11 cellular contexts compared by ENCODE assay signal in the genomic region with DNA sequence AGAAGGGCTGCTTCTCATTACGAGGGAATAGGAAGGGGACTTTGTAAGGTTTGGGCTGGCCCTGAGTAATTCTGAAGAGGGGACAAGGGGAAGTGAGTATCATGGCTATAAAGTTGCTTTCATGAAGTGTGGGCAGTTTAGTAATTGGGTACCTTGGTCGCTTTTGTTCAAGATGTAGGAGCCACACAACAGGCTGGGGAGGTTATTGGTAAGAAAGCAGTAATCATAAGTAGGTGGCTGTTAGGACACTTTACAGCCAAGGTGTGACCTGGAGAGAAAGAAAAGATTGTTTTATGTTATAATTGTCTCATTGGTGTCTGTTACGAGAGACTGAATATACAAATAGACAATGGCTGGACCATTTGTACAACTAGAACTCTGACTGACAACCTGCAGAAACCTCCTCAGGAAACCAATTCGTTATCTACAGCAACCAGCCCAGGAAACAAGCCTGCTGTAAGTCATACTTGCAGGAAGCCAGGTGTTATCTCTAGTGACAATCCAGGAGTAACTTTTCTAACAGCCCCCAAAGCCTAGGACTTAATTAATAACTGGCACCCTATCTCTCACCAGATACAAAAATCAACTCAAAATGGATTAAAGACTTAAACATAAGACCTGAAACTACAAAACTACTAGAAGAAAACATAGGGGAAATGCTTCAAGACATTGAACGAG. TPM values are rescaled to one million over a fixed set of nuclear protein-coding genes. Genes with fewer than 3 reads are reported as not detected.
DNase-seq lines count a peak whose midpoint lies in the region; ATAC-seq and TF ChIP-seq lines count a peak whose summit lies in the region.
"Had no signal": no experiment of that assay in that cellular context is flagged by ENCODE, and none has a peak within 500 bp of the region (broad histone marks: within the 10 kb centered on the region; RNA-seq: fewer than 3 reads in every experiment).

No MANE protein-coding gene starts in this region.

- no peak for ATAC-seq in natural killer cell treated with Interleukin-12 subunit alpha and Interleukin-12 subunit beta and Interleukin-15 and Interleukin-18, amount 100 ng/mL, for 72 hours
- ATAC-seq in natural killer cell, result no peak
- no peak for ATAC-seq in activated naive CD8-positive, alpha-beta T cell treated with anti-CD3 and anti-CD28 coated beads, Interleukin-2, amount 50 U/mL, for 24 hours
- ATAC-seq in GM18907 (IDR thresholded peaks at IDR 0.05; ENCODE audit: unreplicated experiment), result no peak
- ATAC-seq in HG03108 (IDR thresholded peaks at IDR 0.05; ENCODE audit: unreplicated experiment), result no peak

- peaks cover 22% of the 10 kb centered on the region for H3K4me1 ChIP-seq in suprapubic skin

- TF ChIP-seq POLR2A in suprapubic skin (IDR thresholded peaks at IDR 0.05), result no peak

- no peaks in the 10 kb centered on the region for H3K36me3 Mint-ChIP-seq in natural killer cell treated with Interleukin-12 subunit alpha and Interleukin-12 subunit beta and Interleukin-15 and Interleukin-18, amount 100 ng/mL, for 72 hours
- H3K36me3 Mint-ChIP-seq in natural killer cell, result no peaks in the 10 kb centered on the region
- H3K36me3 Mint-ChIP-seq in activated naive CD8-positive, alpha-beta T cell treated with anti-CD3 and anti-CD28 coated beads, Interleukin-2, amount 50 U/mL, for 24 hours (ENCODE audit: low read depth), result peaks cover 5% of the 10 kb centered on the region

- H3K27ac ChIP-seq in suprapubic skin, result no peak overlapping the region

- no peaks in the 10 kb centered on the region for H3K9me3 ChIP-seq in suprapubic skin

- no peaks in the 10 kb centered on the region for H3K27me3 ChIP-seq in suprapubic skin

- DNase-seq in natural killer cell treated with Interleukin-12 subunit alpha and Interleukin-12 subunit beta and Interleukin-15 and Interleukin-18, amount 100 ng/mL, for 72 hours (ENCODE audit: low spot score), result no peak
- DNase-seq in natural killer cell (no peak), OCI-M1 (lab: John Stamatoyannopoulos, UW) (peak; percentile 75), suprapubic skin (ENCODE audit: low spot score in 2 of 2) (no peak), NCI-H1092 treated with DMSO at 0.1 percent for 48 hours (lab: John Stamatoyannopoulos, UW) (no peak)
- DNase-seq in activated naive CD8-positive, alpha-beta T cell treated with anti-CD3 and anti-CD28 coated beads, Interleukin-2, amount 50 U/mL, for 24 hours, result no peak
- DNase-seq: activated gamma-delta T cell, mesenchymal stem cell, NCI-H446 treated with DMSO at 0.1 percent for 48 hours had no signal

- TF ChIP-seq CTCF in natural killer cell (IDR thresholded peaks at IDR 0.05), result no peak
- TF ChIP-seq CTCF in suprapubic skin (IDR thresholded peaks at IDR 0.05), result no peak

- H3K36me3 ChIP-seq in suprapubic skin, result no peaks in the 10 kb centered on the region

- H3K4me3 ChIP-seq in suprapubic skin, result no peak overlapping the region

- 80% methylated on average over 5 of the region's 5 CpGs for WGBS in suprapubic skin

- no peaks in the 10 kb centered on the region for H3K9me3 Mint-ChIP-seq in natural killer cell treated with Interleukin-12 subunit alpha and Interleukin-12 subunit beta and Interleukin-15 and Interleukin-18, amount 100 ng/mL, for 72 hours
- H3K9me3 Mint-ChIP-seq in natural killer cell, result no peaks in the 10 kb centered on the region
- no peaks in the 10 kb centered on the region for H3K9me3 Mint-ChIP-seq in activated naive CD8-positive, alpha-beta T cell treated with anti-CD3 and anti-CD28 coated beads, Interleukin-2, amount 50 U/mL, for 24 hours

- no peak for TF ChIP-seq EP300 in suprapubic skin (IDR thresholded peaks at IDR 0.05)

- H3K4me3 Mint-ChIP-seq in natural killer cell treated with Interleukin-12 subunit alpha and Interleukin-12 subunit beta and Interleukin-15 and Interleukin-18, amount 100 ng/mL, for 72 hours, result no peak overlapping the region
- H3K4me3 Mint-ChIP-seq in natural killer cell, result no peak overlapping the region
- peak overlapping the region; percentile 32 for H3K4me3 Mint-ChIP-seq in activated naive CD8-positive, alpha-beta T cell treated with anti-CD3 and anti-CD28 coated beads, Interleukin-2, amount 50 U/mL, for 24 hours

- H3K27ac Mint-ChIP-seq in natural killer cell treated with Interleukin-12 subunit alpha and Interleukin-12 subunit beta and Interleukin-15 and Interleukin-18, amount 100 ng/mL, for 72 hours, result peak overlapping the region; percentile 50 to 56
- no peak overlapping the region for H3K27ac Mint-ChIP-seq in natural killer cell
- H3K27ac Mint-ChIP-seq in activated naive CD8-positive, alpha-beta T cell treated with anti-CD3 and anti-CD28 coated beads, Interleukin-2, amount 50 U/mL, for 24 hours, result peak overlapping the region; percentile 44

- H3K4me1 Mint-ChIP-seq in natural killer cell treated with Interleukin-12 subunit alpha and Interleukin-12 subunit beta and Interleukin-15 and Interleukin-18, amount 100 ng/mL, for 72 hours (ENCODE audit: low read depth in 2 of 2), result peaks cover 23% of the 10 kb centered on the region in 2 donors
- H3K4me1 Mint-ChIP-seq in natural killer cell, result peaks cover 12 to 18% of the 10 kb centered on the region in 2 donors
- H3K4me1 Mint-ChIP-seq in activated naive CD8-positive, alpha-beta T cell treated with anti-CD3 and anti-CD28 coated beads, Interleukin-2, amount 50 U/mL, for 24 hours, result peaks cover 37% of the 10 kb centered on the region

- H3K27me3 Mint-ChIP-seq in natural killer cell treated with Interleukin-12 subunit alpha and Interleukin-12 subunit beta and Interleukin-15 and Interleukin-18, amount 100 ng/mL, for 72 hours, result no peaks in the 10 kb centered on the region
- no peaks in the 10 kb centered on the region for H3K27me3 Mint-ChIP-seq in natural killer cell (ENCODE audit: low read depth in 2 of 2)
- H3K27me3 Mint-ChIP-seq in activated naive CD8-positive, alpha-beta T cell treated with anti-CD3 and anti-CD28 coated beads, Interleukin-2, amount 50 U/mL, for 24 hours, result no peaks in the 10 kb centered on the region

- intact Hi-C loops in natural killer cell (cut with micrococcal nuclease), result no loop called here

RNA-seq across cellular contexts. Expression of a gene that starts 5.0 kb away (rescaled TPM):
- total RNA-seq in natural killer cell treated with Interleukin-12 subunit alpha and Interleukin-12 subunit beta and Interleukin-15 and Interleukin-18, amount 100 ng/mL, for 72 hours, result 10 to 100 TPM; 59.2 to 68.4 TPM
- total RNA-seq in natural killer cell, result 100 to 1,000 TPM in 1 of 3 donors, 10 to 100 TPM in 2; 66.2 to 104 (median 97.5) TPM
- total RNA-seq in suprapubic skin, result 10 to 100 TPM; 34.3 to 42.3 (median 35.9) TPM

RNA-seq across cellular contexts. Expression of a gene that starts 16.2 kb away (rescaled TPM):
- 100 to 1,000 TPM; 465 to 518 TPM for total RNA-seq in natural killer cell treated with Interleukin-12 subunit alpha and Interleukin-12 subunit beta and Interleukin-15 and Interleukin-18, amount 100 ng/mL, for 72 hours
- total RNA-seq in natural killer cell (100 to 1,000 TPM; 371 to 470 (median 429) TPM), suprapubic skin (1 to 10 TPM in 3 of 4 donors, under 1 TPM in 1; 0.68 to 4.5 (median 1.6) TPM)

Comparison
In these comparisons a context has a peak if more than half of its experiments do, and no peak if none do; other contexts are left out.
1. H3K27ac Mint-ChIP-seq: peak in natural killer cell treated with Interleukin-12 subunit alpha and Interleukin-12 subunit beta and Interleukin-15 and Interleukin-18, amount 100 ng/mL, for 72 hours (2 of 2) and activated naive CD8-positive, alpha-beta T cell treated with anti-CD3 and anti-CD28 coated beads, Interleukin-2, amount 50 U/mL, for 24 hours (single experiment); none in natural killer cell (0 of 2).
2. RNA of a gene that starts 16.2 kb away (total RNA-seq): 465 to 518 TPM in natural killer cell treated with Interleukin-12 subunit alpha and Interleukin-12 subunit beta and Interleukin-15 and Interleukin-18, amount 100 ng/mL, for 72 hours and 371 to 470 TPM in natural killer cell; 0.68 to 4.5 TPM in suprapubic skin; every median in the first group is over 10 times any median in the second.